ENCODE assay signal across 8 cellular contexts in genomic region chr1:111948209-111949131, GRCh38. TPM values are rescaled to one million over a fixed set of nuclear protein-coding genes. Genes with fewer than 3 reads are reported as not detected.
DNase-seq lines count a peak whose midpoint lies in the region; TF ChIP-seq lines count a peak whose summit lies in the region.

No MANE protein-coding gene starts in this region.

- intact Hi-C loops in MCF 10A (cut with micrococcal nuclease): no loop called here
- intact Hi-C loops in activated naive CD4-positive, alpha-beta T cell treated with anti-CD3 and anti-CD28 coated beads for 36 hours (cut with micrococcal nuclease): no loop called here
- intact Hi-C loops in spleen (cut with DNase I; ENCODE audit: low total_unique reads): no loop called here

- POLR2A ChIA-PET in MCF 10A (lab: Yijun Ruan, JAX): interaction anchor here (0.7 kb wide), 1 partner anchor 28 kb away, joined by 3 read pairs; no protein-coding TSS in a partner anchor

- CTCF ChIA-PET in MCF 10A (lab: Yijun Ruan, JAX): no interaction called here
- CTCF ChIA-PET in activated naive CD4-positive, alpha-beta T cell treated with anti-CD3 and anti-CD28 coated beads for 36 hours (lab: Charles Lee): interaction anchor here (0.7 kb wide), 1 partner anchor 61 kb away, joined by 3 read pairs; no protein-coding TSS in a partner anchor

- peak; percentile 81 for DNase-seq in A172 (ENCODE audit: low spot score)
- peak; percentile 40 to 78 (median 74) for DNase-seq in NCI-H1417 (lab: John Stamatoyannopoulos, UW)
- DNase-seq in MCF 10A (ENCODE audit: unreplicated experiment): peak; percentile 74
- DNase-seq in medulla oblongata (ENCODE audit: extremely low spot score): peak; percentile 79
- no peak for DNase-seq in germinal center (ENCODE audit: low spot score)
- no peak for DNase-seq in activated naive CD4-positive, alpha-beta T cell treated with anti-CD3 and anti-CD28 coated beads for 36 hours
- DNase-seq in spleen: no peak
- DNase-seq in OCI-M2 (lab: John Stamatoyannopoulos, UW; ENCODE audit: unreplicated experiment): no peak

- H3K4me1 ChIP-seq in spleen: no peaks in the 10 kb centered on the region

- H3K9me3 ChIP-seq in spleen: no peaks in the 10 kb centered on the region

- H3K4me3 Mint-ChIP-seq in MCF 10A (ENCODE audit: unreplicated experiment): no peak overlapping the region
- H3K4me3 Mint-ChIP-seq in activated naive CD4-positive, alpha-beta T cell treated with anti-CD3 and anti-CD28 coated beads for 36 hours: no peak overlapping the region

- H3K27me3 Mint-ChIP-seq in MCF 10A (ENCODE audit: insufficient read depth, unreplicated experiment): no peaks in the 10 kb centered on the region
- peaks cover 4% of the 10 kb centered on the region for H3K27me3 Mint-ChIP-seq in activated naive CD4-positive, alpha-beta T cell treated with anti-CD3 and anti-CD28 coated beads for 36 hours (ENCODE audit: low read depth)

- no peak for TF ChIP-seq POLR2A in spleen (IDR thresholded peaks at IDR 0.05)

- 48 to 57% (median 51%) methylated on average over 6 of the region's 6 CpGs for WGBS in spleen, 5 donors

- TF ChIP-seq CTCF in MCF 10A (IDR thresholded peaks at IDR 0.05; ENCODE audit: unreplicated experiment) (no peak), spleen (IDR thresholded peaks at IDR 0.05 in 8 of 11, conservative IDR thresholded peaks at IDR 0.05 in 3 of 11) (no peak)

- no peaks in the 10 kb centered on the region for H3K9me3 Mint-ChIP-seq in MCF 10A (ENCODE audit: unreplicated experiment)
- no peaks in the 10 kb centered on the region for H3K9me3 Mint-ChIP-seq in activated naive CD4-positive, alpha-beta T cell treated with anti-CD3 and anti-CD28 coated beads for 36 hours

- H3K36me3 ChIP-seq in spleen: no peaks in the 10 kb centered on the region

- no peaks in the 10 kb centered on the region for H3K36me3 Mint-ChIP-seq in MCF 10A (ENCODE audit: insufficient read depth, unreplicated experiment)
- no peaks in the 10 kb centered on the region for H3K36me3 Mint-ChIP-seq in activated naive CD4-positive, alpha-beta T cell treated with anti-CD3 and anti-CD28 coated beads for 36 hours (ENCODE audit: low read depth)

- H3K27ac Mint-ChIP-seq in MCF 10A (ENCODE audit: low read depth, unreplicated experiment): no peak overlapping the region
- no peak overlapping the region for H3K27ac Mint-ChIP-seq in activated naive CD4-positive, alpha-beta T cell treated with anti-CD3 and anti-CD28 coated beads for 36 hours

- H3K27ac ChIP-seq in spleen: no peak overlapping the region

- peaks cover 0 to 18% (median 0%) of the 10 kb centered on the region in 7 donors for H3K27me3 ChIP-seq in spleen (replicated peaks in 1 of 7)

- no peak overlapping the region for H3K4me3 ChIP-seq in spleen

- peaks cover 24% of the 10 kb centered on the region for H3K4me1 Mint-ChIP-seq in MCF 10A (ENCODE audit: insufficient read depth, unreplicated experiment)
- H3K4me1 Mint-ChIP-seq in activated naive CD4-positive, alpha-beta T cell treated with anti-CD3 and anti-CD28 coated beads for 36 hours (ENCODE audit: low read depth): no peaks in the 10 kb centered on the region

- no TSS peak for BruUV-seq in MCF 10A (replicated peaks; lab: Mats Ljungman, UMichigan)

RNA-seq across cellular contexts. Expression of gene KCND3, which starts 41.0 kb away (rescaled TPM):
- total RNA-seq in A172 (2014; rRNA removed; shearing (Covaris generic)): 0.07 and 0.17 TPM in 2 replicates
- not detected in 2 replicates for total RNA-seq in MCF 10A (2022)
- not detected for total RNA-seq in activated naive CD4-positive, alpha-beta T cell treated with anti-CD3 and anti-CD28 coated beads for 36 hours
- total RNA-seq in spleen: 10 to 100 TPM in 5 of 7 donors, 1 to 10 TPM in 2; 5.5 to 14.2 (median 10.8) TPM
- 1 to 10 TPM in 1 of 3 donors, under 1 TPM in 2; 0.67 to 1.2 (median 0.91) TPM for polyA plus RNA-seq in spleen

Comparison
In these comparisons a context has a peak if more than half of its experiments do, and no peak if none do; other contexts are left out.
1. DNase-seq: peak in A172 (single experiment), NCI-H1417 (3 of 3), MCF 10A (single experiment) and medulla oblongata (single experiment); none in germinal center (single experiment), activated naive CD4-positive, alpha-beta T cell treated with anti-CD3 and anti-CD28 coated beads for 36 hours (single experiment), spleen (single experiment) and OCI-M2 (single experiment).